Comparison of ENCODE assay signal across 1 cellular context in the genomic region with DNA sequence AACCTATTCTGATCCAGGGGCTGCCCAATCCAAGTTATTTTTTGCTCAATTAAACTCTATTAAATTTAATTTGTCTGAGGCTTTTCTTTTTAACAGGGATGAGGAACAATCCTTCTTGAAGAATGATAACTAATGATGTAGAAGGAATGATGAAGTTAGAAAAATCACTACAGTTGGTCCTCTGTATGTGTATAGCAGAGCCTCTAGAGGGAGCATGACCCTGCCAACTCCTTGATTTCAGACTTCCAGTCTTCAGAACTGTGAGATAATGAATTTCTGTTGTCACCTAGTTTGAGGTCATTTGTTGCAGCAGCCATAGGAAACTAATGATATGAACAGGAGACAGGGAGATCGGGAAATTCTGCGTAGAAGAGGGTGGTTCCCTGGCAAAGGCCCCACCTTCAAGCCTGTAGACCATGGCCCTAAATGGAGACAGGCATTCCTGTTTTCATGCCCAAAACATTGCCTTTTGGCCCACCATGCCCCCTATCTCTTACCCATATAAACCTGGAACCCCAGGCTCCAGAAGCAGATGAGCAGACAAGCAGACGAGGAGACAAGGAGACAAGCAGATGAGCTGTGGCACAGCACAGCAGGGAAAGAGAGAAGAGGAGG.
TF ChIP-seq lines count a peak whose summit lies in the region.

No MANE protein-coding gene starts in this region.

TF ChIP-seq in K562, 482 proteins besides CTCF, POLR2A, EP300 and RAD21:
- TF ChIP-seq SREBF2 (CRISPR knock-in tag; IDR thresholded peaks at IDR 0.05): no peak
- no peak for TF ChIP-seq ZNF263 (CRISPR knock-in tag; IDR thresholded peaks at IDR 0.05; ENCODE audit: borderline replicate concordance)
- TF ChIP-seq, protein P1, sequence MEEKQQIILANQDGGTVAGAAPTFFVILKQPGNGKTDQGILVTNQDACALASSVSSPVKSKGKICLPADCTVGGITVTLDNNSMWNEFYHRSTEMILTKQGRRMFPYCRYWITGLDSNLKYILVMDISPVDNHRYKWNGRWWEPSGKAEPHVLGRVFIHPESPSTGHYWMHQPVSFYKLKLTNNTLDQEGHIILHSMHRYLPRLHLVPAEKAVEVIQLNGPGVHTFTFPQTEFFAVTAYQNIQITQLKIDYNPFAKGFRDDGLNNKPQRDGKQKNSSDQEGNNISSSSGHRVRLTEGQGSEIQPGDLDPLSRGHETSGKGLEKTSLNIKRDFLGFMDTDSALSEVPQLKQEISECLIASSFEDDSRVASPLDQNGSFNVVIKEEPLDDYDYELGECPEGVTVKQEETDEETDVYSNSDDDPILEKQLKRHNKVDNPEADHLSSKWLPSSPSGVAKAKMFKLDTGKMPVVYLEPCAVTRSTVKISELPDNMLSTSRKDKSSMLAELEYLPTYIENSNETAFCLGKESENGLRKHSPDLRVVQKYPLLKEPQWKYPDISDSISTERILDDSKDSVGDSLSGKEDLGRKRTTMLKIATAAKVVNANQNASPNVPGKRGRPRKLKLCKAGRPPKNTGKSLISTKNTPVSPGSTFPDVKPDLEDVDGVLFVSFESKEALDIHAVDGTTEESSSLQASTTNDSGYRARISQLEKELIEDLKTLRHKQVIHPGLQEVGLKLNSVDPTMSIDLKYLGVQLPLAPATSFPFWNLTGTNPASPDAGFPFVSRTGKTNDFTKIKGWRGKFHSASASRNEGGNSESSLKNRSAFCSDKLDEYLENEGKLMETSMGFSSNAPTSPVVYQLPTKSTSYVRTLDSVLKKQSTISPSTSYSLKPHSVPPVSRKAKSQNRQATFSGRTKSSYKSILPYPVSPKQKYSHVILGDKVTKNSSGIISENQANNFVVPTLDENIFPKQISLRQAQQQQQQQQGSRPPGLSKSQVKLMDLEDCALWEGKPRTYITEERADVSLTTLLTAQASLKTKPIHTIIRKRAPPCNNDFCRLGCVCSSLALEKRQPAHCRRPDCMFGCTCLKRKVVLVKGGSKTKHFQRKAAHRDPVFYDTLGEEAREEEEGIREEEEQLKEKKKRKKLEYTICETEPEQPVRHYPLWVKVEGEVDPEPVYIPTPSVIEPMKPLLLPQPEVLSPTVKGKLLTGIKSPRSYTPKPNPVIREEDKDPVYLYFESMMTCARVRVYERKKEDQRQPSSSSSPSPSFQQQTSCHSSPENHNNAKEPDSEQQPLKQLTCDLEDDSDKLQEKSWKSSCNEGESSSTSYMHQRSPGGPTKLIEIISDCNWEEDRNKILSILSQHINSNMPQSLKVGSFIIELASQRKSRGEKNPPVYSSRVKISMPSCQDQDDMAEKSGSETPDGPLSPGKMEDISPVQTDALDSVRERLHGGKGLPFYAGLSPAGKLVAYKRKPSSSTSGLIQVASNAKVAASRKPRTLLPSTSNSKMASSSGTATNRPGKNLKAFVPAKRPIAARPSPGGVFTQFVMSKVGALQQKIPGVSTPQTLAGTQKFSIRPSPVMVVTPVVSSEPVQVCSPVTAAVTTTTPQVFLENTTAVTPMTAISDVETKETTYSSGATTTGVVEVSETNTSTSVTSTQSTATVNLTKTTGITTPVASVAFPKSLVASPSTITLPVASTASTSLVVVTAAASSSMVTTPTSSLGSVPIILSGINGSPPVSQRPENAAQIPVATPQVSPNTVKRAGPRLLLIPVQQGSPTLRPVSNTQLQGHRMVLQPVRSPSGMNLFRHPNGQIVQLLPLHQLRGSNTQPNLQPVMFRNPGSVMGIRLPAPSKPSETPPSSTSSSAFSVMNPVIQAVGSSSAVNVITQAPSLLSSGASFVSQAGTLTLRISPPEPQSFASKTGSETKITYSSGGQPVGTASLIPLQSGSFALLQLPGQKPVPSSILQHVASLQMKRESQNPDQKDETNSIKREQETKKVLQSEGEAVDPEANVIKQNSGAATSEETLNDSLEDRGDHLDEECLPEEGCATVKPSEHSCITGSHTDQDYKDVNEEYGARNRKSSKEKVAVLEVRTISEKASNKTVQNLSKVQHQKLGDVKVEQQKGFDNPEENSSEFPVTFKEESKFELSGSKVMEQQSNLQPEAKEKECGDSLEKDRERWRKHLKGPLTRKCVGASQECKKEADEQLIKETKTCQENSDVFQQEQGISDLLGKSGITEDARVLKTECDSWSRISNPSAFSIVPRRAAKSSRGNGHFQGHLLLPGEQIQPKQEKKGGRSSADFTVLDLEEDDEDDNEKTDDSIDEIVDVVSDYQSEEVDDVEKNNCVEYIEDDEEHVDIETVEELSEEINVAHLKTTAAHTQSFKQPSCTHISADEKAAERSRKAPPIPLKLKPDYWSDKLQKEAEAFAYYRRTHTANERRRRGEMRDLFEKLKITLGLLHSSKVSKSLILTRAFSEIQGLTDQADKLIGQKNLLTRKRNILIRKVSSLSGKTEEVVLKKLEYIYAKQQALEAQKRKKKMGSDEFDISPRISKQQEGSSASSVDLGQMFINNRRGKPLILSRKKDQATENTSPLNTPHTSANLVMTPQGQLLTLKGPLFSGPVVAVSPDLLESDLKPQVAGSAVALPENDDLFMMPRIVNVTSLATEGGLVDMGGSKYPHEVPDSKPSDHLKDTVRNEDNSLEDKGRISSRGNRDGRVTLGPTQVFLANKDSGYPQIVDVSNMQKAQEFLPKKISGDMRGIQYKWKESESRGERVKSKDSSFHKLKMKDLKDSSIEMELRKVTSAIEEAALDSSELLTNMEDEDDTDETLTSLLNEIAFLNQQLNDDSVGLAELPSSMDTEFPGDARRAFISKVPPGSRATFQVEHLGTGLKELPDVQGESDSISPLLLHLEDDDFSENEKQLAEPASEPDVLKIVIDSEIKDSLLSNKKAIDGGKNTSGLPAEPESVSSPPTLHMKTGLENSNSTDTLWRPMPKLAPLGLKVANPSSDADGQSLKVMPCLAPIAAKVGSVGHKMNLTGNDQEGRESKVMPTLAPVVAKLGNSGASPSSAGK (IDR thresholded peaks at IDR 0.05): 0 out of 2 replicates have a peak, but pooled peaks have one; percentile 14
- 0 out of 4 replicates have a peak, but pooled peaks of 1 of the 2 experiments have one; percentile 7 for TF ChIP-seq RCOR1 (IDR thresholded peaks at IDR 0.05; ENCODE audit: borderline replicate concordance in 1 of 2, low read depth in 2 of 2, low read length in 2 of 2)
- 0 out of 4 replicates have a peak, but pooled peaks of 1 of the 2 experiments have one; percentile 28 for TF ChIP-seq KDM1A (IDR thresholded peaks at IDR 0.05)
- TF ChIP-seq ZNF24 (IDR thresholded peaks at IDR 0.05): peak; percentile 70
- TF ChIP-seq, protein P2, sequence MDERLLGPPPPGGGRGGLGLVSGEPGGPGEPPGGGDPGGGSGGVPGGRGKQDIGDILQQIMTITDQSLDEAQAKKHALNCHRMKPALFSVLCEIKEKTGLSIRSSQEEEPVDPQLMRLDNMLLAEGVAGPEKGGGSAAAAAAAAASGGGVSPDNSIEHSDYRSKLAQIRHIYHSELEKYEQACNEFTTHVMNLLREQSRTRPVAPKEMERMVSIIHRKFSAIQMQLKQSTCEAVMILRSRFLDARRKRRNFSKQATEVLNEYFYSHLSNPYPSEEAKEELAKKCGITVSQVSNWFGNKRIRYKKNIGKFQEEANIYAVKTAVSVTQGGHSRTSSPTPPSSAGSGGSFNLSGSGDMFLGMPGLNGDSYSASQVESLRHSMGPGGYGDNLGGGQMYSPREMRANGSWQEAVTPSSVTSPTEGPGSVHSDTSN (CRISPR knock-in tag; IDR thresholded peaks at IDR 0.05; ENCODE audit: low read depth): no peak
- TF ChIP-seq, protein P2 (tag; conservative IDR thresholded peaks at IDR 0.05; ENCODE audit: low read depth): 0 out of 2 replicates have a peak, but pooled peaks have one; percentile 12
